1 cellular context compared by ENCODE assay signal in the genomic region with DNA sequence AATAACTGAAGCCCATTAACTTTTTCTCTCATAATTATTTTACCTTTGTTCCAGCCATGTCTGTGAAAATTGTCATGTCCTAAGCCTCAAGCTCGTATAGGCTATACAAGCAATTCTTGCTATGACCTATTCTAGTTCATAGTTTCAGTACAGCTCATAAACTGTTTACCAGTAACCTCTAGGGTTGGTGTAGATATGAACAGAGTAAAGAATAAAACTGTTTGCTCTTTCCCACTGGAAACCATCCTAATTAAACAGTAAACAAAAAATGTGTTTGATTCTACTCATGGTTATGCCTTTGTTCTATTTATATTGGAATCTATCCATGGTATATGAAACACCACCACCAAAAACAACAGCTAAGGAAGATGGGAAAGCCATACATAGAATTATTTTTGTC.
TF ChIP-seq lines count a peak whose summit lies in the region.

No MANE protein-coding gene starts in this region.

TF ChIP-seq in HepG2, 621 proteins besides CTCF, POLR2A, EP300 and RAD21 (continued from another document):
- TF ChIP-seq NFATC3 (CRISPR knock-in tag; IDR thresholded peaks at IDR 0.05) (no peak), ZNF749 (CRISPR knock-in tag; IDR thresholded peaks at IDR 0.05; ENCODE audit: borderline replicate concordance) (no peak), MXI1 (IDR thresholded peaks at IDR 0.05; ENCODE audit: borderline replicate concordance, low read depth, low read length) (no peak), ZNF230 (CRISPR knock-in tag; IDR thresholded peaks at IDR 0.05) (no peak), ZNF432 (CRISPR knock-in tag; IDR thresholded peaks at IDR 0.05; ENCODE audit: borderline replicate concordance) (no peak), ZFY (CRISPR knock-in tag; IDR thresholded peaks at IDR 0.05) (no peak), ZNF101 (CRISPR knock-in tag; IDR thresholded peaks at IDR 0.05; ENCODE audit: borderline replicate concordance, low read depth) (no peak), ZNF235 (CRISPR knock-in tag; IDR thresholded peaks at IDR 0.05; ENCODE audit: borderline replicate concordance) (no peak), GTF3A (CRISPR knock-in tag; conservative IDR thresholded peaks at IDR 0.05) (no peak), GATAD2A (CRISPR knock-in tag; IDR thresholded peaks at IDR 0.05) (no peak), SOX5 (CRISPR knock-in tag; IDR thresholded peaks at IDR 0.05; ENCODE audit: borderline replicate concordance) (no peak), RFXANK (CRISPR knock-in tag; IDR thresholded peaks at IDR 0.05) (no peak), ZNF263 (CRISPR knock-in tag; IDR thresholded peaks at IDR 0.05) (no peak)
- TF ChIP-seq, protein P1, sequence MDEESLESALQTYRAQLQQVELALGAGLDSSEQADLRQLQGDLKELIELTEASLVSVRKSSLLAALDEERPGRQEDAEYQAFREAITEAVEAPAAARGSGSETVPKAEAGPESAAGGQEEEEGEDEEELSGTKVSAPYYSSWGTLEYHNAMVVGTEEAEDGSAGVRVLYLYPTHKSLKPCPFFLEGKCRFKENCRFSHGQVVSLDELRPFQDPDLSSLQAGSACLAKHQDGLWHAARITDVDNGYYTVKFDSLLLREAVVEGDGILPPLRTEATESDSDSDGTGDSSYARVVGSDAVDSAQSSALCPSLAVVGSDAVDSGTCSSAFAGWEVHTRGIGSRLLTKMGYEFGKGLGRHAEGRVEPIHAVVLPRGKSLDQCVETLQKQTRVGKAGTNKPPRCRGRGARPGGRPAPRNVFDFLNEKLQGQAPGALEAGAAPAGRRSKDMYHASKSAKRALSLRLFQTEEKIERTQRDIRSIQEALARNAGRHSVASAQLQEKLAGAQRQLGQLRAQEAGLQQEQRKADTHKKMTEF (CRISPR knock-in tag; IDR thresholded peaks at IDR 0.05), result no peak
- TF ChIP-seq, protein P2, sequence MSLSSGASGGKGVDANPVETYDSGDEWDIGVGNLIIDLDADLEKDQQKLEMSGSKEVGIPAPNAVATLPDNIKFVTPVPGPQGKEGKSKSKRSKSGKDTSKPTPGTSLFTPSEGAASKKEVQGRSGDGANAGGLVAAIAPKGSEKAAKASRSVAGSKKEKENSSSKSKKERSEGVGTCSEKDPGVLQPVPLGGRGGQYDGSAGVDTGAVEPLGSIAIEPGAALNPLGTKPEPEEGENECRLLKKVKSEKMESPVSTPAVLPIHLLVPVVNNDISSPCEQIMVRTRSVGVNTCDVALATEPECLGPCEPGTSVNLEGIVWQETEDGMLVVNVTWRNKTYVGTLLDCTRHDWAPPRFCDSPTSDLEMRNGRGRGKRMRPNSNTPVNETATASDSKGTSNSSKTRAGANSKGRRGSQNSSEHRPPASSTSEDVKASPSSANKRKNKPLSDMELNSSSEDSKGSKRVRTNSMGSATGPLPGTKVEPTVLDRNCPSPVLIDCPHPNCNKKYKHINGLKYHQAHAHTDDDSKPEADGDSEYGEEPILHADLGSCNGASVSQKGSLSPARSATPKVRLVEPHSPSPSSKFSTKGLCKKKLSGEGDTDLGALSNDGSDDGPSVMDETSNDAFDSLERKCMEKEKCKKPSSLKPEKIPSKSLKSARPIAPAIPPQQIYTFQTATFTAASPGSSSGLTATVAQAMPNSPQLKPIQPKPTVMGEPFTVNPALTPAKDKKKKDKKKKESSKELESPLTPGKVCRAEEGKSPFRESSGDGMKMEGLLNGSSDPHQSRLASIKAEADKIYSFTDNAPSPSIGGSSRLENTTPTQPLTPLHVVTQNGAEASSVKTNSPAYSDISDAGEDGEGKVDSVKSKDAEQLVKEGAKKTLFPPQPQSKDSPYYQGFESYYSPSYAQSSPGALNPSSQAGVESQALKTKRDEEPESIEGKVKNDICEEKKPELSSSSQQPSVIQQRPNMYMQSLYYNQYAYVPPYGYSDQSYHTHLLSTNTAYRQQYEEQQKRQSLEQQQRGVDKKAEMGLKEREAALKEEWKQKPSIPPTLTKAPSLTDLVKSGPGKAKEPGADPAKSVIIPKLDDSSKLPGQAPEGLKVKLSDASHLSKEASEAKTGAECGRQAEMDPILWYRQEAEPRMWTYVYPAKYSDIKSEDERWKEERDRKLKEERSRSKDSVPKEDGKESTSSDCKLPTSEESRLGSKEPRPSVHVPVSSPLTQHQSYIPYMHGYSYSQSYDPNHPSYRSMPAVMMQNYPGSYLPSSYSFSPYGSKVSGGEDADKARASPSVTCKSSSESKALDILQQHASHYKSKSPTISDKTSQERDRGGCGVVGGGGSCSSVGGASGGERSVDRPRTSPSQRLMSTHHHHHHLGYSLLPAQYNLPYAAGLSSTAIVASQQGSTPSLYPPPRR (CRISPR knock-in tag; IDR thresholded peaks at IDR 0.05; ENCODE audit: borderline replicate concordance), result no peak
